Comparison of ENCODE assay signal across 11 cellular contexts in the genomic region with DNA sequence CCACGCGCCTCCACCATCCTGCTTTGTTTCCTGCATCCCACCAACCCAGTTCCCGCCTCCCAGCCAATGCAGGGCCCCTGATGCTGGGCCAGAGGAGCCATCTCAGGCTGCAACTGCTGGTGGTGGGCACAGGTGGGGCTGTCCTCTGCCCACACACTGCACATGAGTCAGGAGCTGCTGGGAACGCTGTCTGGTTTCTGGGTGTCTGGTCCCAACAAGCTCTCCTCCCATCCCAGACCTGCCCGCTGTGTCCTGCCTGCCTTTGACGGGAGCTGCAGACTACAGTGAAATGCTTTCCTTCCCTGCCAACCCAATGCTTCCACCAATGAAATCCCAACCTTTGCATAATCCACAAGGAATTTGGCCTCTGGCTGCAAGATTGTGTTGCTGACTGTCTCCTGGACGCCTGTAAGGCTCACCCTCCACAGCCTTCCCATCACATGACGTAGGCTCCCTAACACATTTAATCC.
A peak's percentile ranks its signal among the peaks of the same experiment; 100 is the strongest.
DNase-seq lines count a peak whose midpoint lies in the region; ATAC-seq, FAIRE-seq and TF ChIP-seq lines count a peak whose summit lies in the region.
"Had no signal": no experiment of that assay in that cellular context is flagged by ENCODE, and none has a peak within 500 bp of the region (broad histone marks: within the 10 kb centered on the region; RNA-seq: fewer than 3 reads in every experiment).

No MANE protein-coding gene starts in this region.

- DNase-seq in HCEC 1CT = peak; percentile 17
- DNase-seq in astrocyte of the hippocampus (ENCODE audit: low read depth, low spot score) = peak; percentile 76
- DNase-seq in kidney = peak; percentile 49
- DNase-seq: activated CD4-positive, alpha-beta T cell treated with anti-CD3 and anti-CD28 coated beads, Interleukin-2, amount 50 U/mL, for 1 hour; activated naive CD4-positive, alpha-beta T cell treated with anti-CD3 and anti-CD28 coated beads, Interleukin-2, amount 50 U/mL, for 16 hours; naive B cell; NCI-H1436 had no signal

- ATAC-seq in GM18867 (IDR thresholded peaks at IDR 0.05; ENCODE audit: unreplicated experiment) (no peak), HG02623 (IDR thresholded peaks at IDR 0.05; ENCODE audit: unreplicated experiment) (no peak), GM21381 (IDR thresholded peaks at IDR 0.05; ENCODE audit: unreplicated experiment) (no peak)

- no peak overlapping the region for H3K9ac ChIP-seq in kidney (ENCODE audit: low read length in 2 of 2)

- H3K36me3 ChIP-seq in kidney (ENCODE audit: control insufficient read depth in 1 of 2, insufficient read depth in 2 of 2, low read length in 2 of 2) = no peaks in the 10 kb centered on the region

- no peak for FAIRE-seq in kidney (lab: Jason Lieb, UNC)

- no peaks in the 10 kb centered on the region for H3K9me3 ChIP-seq in kidney (ENCODE audit: control insufficient read depth in 1 of 2, low read length in 2 of 2)

- no peak for TF ChIP-seq CTCF in kidney (IDR thresholded peaks at IDR 0.05; ENCODE audit: borderline replicate concordance, extremely low read depth, insufficient read depth)

- H3K27ac ChIP-seq in kidney (ENCODE audit: low read depth in 2 of 2, low read length in 2 of 2) = no peak overlapping the region
- H3K27ac ChIP-seq in skin epidermis = peak overlapping the region in 20 of 21 experiments; percentile 3 to 93 (median 68)

- H3K4me3 ChIP-seq in kidney (ENCODE audit: low read length in 2 of 2) (no peak overlapping the region), skin epidermis (no peak overlapping the region)

- intact Hi-C loops in kidney (cut with DNase I) = no loop called here

- no peaks in the 10 kb centered on the region for H3K4me1 ChIP-seq in kidney (ENCODE audit: control insufficient read depth in 1 of 2, insufficient read depth in 1 of 2, low read depth in 1 of 2, low read length in 2 of 2)

Comparison
In these comparisons a context has a peak if more than half of its experiments do, and no peak if none do; other contexts are left out.
1. DNase-seq: peak in every context shown above with its lines; median percentile 76 in astrocyte of the hippocampus; 49 in kidney; 17 in HCEC 1CT.
2. H3K27ac ChIP-seq: peak in skin epidermis (20 of 21); none in kidney (0 of 2).